Comparison of ENCODE assay signal across 1 cellular context in genomic region chr3:99861216-99861615, GRCh38.
TF ChIP-seq lines count a peak whose summit lies in the region.

No MANE protein-coding gene starts in this region.

TF ChIP-seq in HepG2, 621 proteins besides CTCF, POLR2A, EP300 and RAD21 (continued from another document):
- TF ChIP-seq RBFOX2 (IDR thresholded peaks at IDR 0.05; ENCODE audit: low read depth, low read length) (0 out of 2 replicates have a peak, but pooled peaks have one; percentile 8), PAF1 (CRISPR knock-in tag; IDR thresholded peaks at IDR 0.05) (peak; percentile 90; the same call in 1 of the 2 replicates), RBM22 (optimal IDR thresholded peaks at IDR 0.05; ENCODE audit: low read length) (peak; percentile 84), NPAS2 (CRISPR knock-in tag; IDR thresholded peaks at IDR 0.05; ENCODE audit: borderline replicate concordance) (no peak)
